ENCODE assay signal across 13 cellular contexts in genomic region chr12:69405466-69405865, GRCh38. TPM values are rescaled to one million over a fixed set of nuclear protein-coding genes. Genes with fewer than 3 reads are reported as not detected.
DNase-seq lines count a peak whose midpoint lies in the region; ATAC-seq, FAIRE-seq and TF ChIP-seq lines count a peak whose summit lies in the region.
"Had no signal": no experiment of that assay in that cellular context is flagged by ENCODE, and none has a peak within 500 bp of the region (broad histone marks: within the 10 kb centered on the region; RNA-seq: fewer than 3 reads in every experiment).

No MANE protein-coding gene starts in this region.

- TF ChIP-seq CTCF in Panc1 (IDR thresholded peaks at IDR 0.05), result no peak
- no peak for TF ChIP-seq CTCF in epithelial cell of proximal tubule (conservative IDR thresholded peaks at IDR 0.05; ENCODE audit: low read depth, low read length)
- TF ChIP-seq CTCF in sigmoid colon (IDR thresholded peaks at IDR 0.05), result no peak
- TF ChIP-seq CTCF in kidney (IDR thresholded peaks at IDR 0.05; ENCODE audit: borderline replicate concordance, extremely low read depth, insufficient read depth), result no peak

- H3K79me1 ChIP-seq in trophoblast cell (ENCODE audit: low read length), result peaks cover 11% of the 10 kb centered on the region

- no peak overlapping the region for H2BK12ac ChIP-seq in trophoblast cell (ENCODE audit: low read length)

- no peak for TF ChIP-seq EP300 in sigmoid colon (IDR thresholded peaks at IDR 0.05)

- CTCF ChIA-PET in Panc1 (lab: Charles Lee), result no interaction called here

- no peak overlapping the region for H3K4ac ChIP-seq in trophoblast cell (ENCODE audit: low read depth, low read length)

- H4K8ac ChIP-seq in trophoblast cell (ENCODE audit: low read depth, low read length), result no peak overlapping the region

- DNase-seq in Caki2 (ENCODE audit: low read depth) (peak; percentile 90), Panc1 (ENCODE audit: low read depth, low spot score) (peak; percentile 72), epithelial cell of proximal tubule (ENCODE audit: low read depth) (peak; percentile 70), trophoblast cell (peak; percentile 92 to 98), sigmoid colon (no peak), posterior cingulate gyrus (no peak), kidney (no peak)
- DNase-seq: NCI-H1694 had no signal

- WGBS in trophoblast cell (ENCODE audit: extremely low coverage, insufficient coverage, insufficient read length), result no CpG with 5 or more reads among the region's 6 CpGs
- WGBS in sigmoid colon, 2 donors, result 87 to 88% methylated on average over 6 of the region's 6 CpGs

- no peak overlapping the region for H2AFZ ChIP-seq in trophoblast cell (ENCODE audit: insufficient read depth, low read length, poor library complexity)

- no peak overlapping the region for H3K23ac ChIP-seq in trophoblast cell (ENCODE audit: low read length)

- H3K4me3 ChIP-seq in Panc1 (ENCODE audit: low read depth in 2 of 2, low read length in 2 of 2) (no peak overlapping the region), epithelial cell of proximal tubule (ENCODE audit: low read depth, low read length) (no peak overlapping the region), trophoblast cell (ENCODE audit: low read depth, low read length) (no peak overlapping the region), sigmoid colon (no peak overlapping the region), kidney (ENCODE audit: low read length in 2 of 2) (no peak overlapping the region)
- H3K4me3 ChIP-seq: esophagus muscularis mucosa, ovary had no signal

- 0 out of 2 replicates have a peak, but pooled peaks cover 8% of the 10 kb centered on the region for H3K4me1 ChIP-seq in Panc1 (ENCODE audit: control insufficient read depth, insufficient read depth, low read length)
- peaks cover 3 to 7% of the 10 kb centered on the region in 2 experiments for H3K4me1 ChIP-seq in trophoblast cell (ENCODE audit: control insufficient read depth in 1 of 2, insufficient read depth in 2 of 2, low read length in 2 of 2)
- peaks cover 0 to 6% (median 0%) of the 10 kb centered on the region in 4 donors for H3K4me1 ChIP-seq in sigmoid colon
- no peaks in the 10 kb centered on the region for H3K4me1 ChIP-seq in kidney (ENCODE audit: control insufficient read depth in 1 of 2, insufficient read depth in 1 of 2, low read depth in 1 of 2, low read length in 2 of 2)

- no peak overlapping the region for H2AK5ac ChIP-seq in trophoblast cell (ENCODE audit: low read length)

- FAIRE-seq in kidney (lab: Jason Lieb, UNC), result no peak
- FAIRE-seq: GM19239 had no signal

- in situ Hi-C loops in Caki2 (cut with HindIII; ENCODE audit: low pct_unique_long_range_greater_than_20kb, low sequenced_read_pairs), result no loop called here
- in situ Hi-C loops in Panc1 (cut with HindIII; ENCODE audit: low pct_unique_long_range_greater_than_20kb, low sequenced_read_pairs), result no loop called here

- H3K9me3 ChIP-seq in Panc1 (ENCODE audit: control insufficient read depth, insufficient read depth, low read depth, low read length) (no peaks in the 10 kb centered on the region), trophoblast cell (ENCODE audit: insufficient read depth, low read depth, low read length) (no peaks in the 10 kb centered on the region), sigmoid colon (no peaks in the 10 kb centered on the region), kidney (ENCODE audit: control insufficient read depth in 1 of 2, low read length in 2 of 2) (no peaks in the 10 kb centered on the region)
- H3K9me3 ChIP-seq: esophagus muscularis mucosa, ovary had no signal

- no peak overlapping the region for H3K18ac ChIP-seq in trophoblast cell (ENCODE audit: low read length)

- H3K27ac ChIP-seq in Panc1 (ENCODE audit: low read length) (no peak overlapping the region), trophoblast cell (ENCODE audit: low read depth, low read length) (peak overlapping the region; percentile 80), sigmoid colon (peak overlapping the region in 1 of 4 donors; percentile 12), kidney (ENCODE audit: low read depth in 2 of 2, low read length in 2 of 2) (no peak overlapping the region)
- H3K27ac ChIP-seq: esophagus muscularis mucosa, ovary had no signal

- H4K91ac ChIP-seq in trophoblast cell (ENCODE audit: low read depth, low read length), result no peak overlapping the region

- POLR2A ChIA-PET in Panc1 (lab: Charles Lee), result no interaction called here

- TF ChIP-seq POLR2A in sigmoid colon (IDR thresholded peaks at IDR 0.05), result no peak

- H3K27me3 ChIP-seq in Panc1 (ENCODE audit: control insufficient read depth, insufficient read depth, low read length), result no peaks in the 10 kb centered on the region
- H3K27me3 ChIP-seq in trophoblast cell (ENCODE audit: insufficient read depth, low read length), result no peaks in the 10 kb centered on the region
- H3K27me3 ChIP-seq in sigmoid colon, result no peaks in the 10 kb centered on the region
- H3K27me3 ChIP-seq: esophagus muscularis mucosa, ovary had no signal

- no TSS peak for BruUV-seq in Panc1 (replicated peaks; lab: Mats Ljungman, UMichigan)

- no peak overlapping the region for H3K14ac ChIP-seq in trophoblast cell (ENCODE audit: low read length)

- no peak overlapping the region for H3K9ac ChIP-seq in trophoblast cell (ENCODE audit: low read length)
- H3K9ac ChIP-seq in kidney (ENCODE audit: low read length in 2 of 2), result no peak overlapping the region

- no peak overlapping the region for H2BK120ac ChIP-seq in trophoblast cell (ENCODE audit: insufficient read depth, low read length, poor library complexity)

- intact Hi-C loops in Panc1 (cut with micrococcal nuclease; ENCODE audit: unreplicated experiment), result no loop called here
- intact Hi-C loops in sigmoid colon (cut with DNase I), result no loop called here
- intact Hi-C loops in posterior cingulate gyrus (cut with DNase I), result no loop called here
- intact Hi-C loops in kidney (cut with DNase I), result no loop called here

- H2BK5ac ChIP-seq in trophoblast cell (ENCODE audit: low read depth, low read length, poor library complexity), result no peak overlapping the region

- peak overlapping the region; percentile 32 for H3K4me2 ChIP-seq in trophoblast cell (ENCODE audit: low read length)

- no peaks in the 10 kb centered on the region for H3K36me3 ChIP-seq in Panc1 (ENCODE audit: control insufficient read depth, insufficient read depth, low read length)
- no peaks in the 10 kb centered on the region for H3K36me3 ChIP-seq in trophoblast cell (ENCODE audit: control insufficient read depth in 1 of 2, insufficient read depth in 2 of 2, low read length in 2 of 2)
- no peaks in the 10 kb centered on the region for H3K36me3 ChIP-seq in sigmoid colon
- no peaks in the 10 kb centered on the region for H3K36me3 ChIP-seq in kidney (ENCODE audit: control insufficient read depth in 1 of 2, insufficient read depth in 2 of 2, low read length in 2 of 2)
- H3K36me3 ChIP-seq: ovary had no signal

- H4K12ac ChIP-seq in trophoblast cell (ENCODE audit: low read depth, low read length), result no peak overlapping the region

- ATAC-seq in Panc1 (peak; percentile 99), HG02884 (IDR thresholded peaks at IDR 0.05; ENCODE audit: unreplicated experiment) (no peak)
- ATAC-seq: stimulated activated memory B cell treated with anti-CD40 and anti-IgM and Interleukin-4, amounts not matched to agents 10 μg/mL and 1 μg/mL and 100 μg/mL, for 72 hours had no signal

- H3K79me2 ChIP-seq in trophoblast cell (ENCODE audit: control insufficient read depth, insufficient read depth, low read length, poor library complexity), result no peaks in the 10 kb centered on the region

RNA-seq across cellular contexts. Expression of gene YEATS4, which starts 45.9 kb away (rescaled TPM):
- 99.7 and 114 TPM in 2 replicates for total RNA-seq in Caki2 (2014; rRNA removed; shearing (Covaris generic); ENCODE audit: low replicate concordance)
- total RNA-seq in Panc1 (2021; ENCODE audit: unreplicated experiment) (20.9 TPM), epithelial cell of proximal tubule (38.9 and 50.6 TPM in 2 replicates), sigmoid colon (10 to 100 TPM; 13.3 to 61.2 (median 29.7) TPM), kidney (14.5 TPM)
- polyA plus RNA-seq in Panc1 (2012; ENCODE audit: insufficient read length), result 9.8 TPM
- polyA plus RNA-seq in trophoblast cell (2013), result 13.2 and 13.5 TPM in 2 replicates
- polyA plus RNA-seq in sigmoid colon (10 to 100 TPM; 16.6 to 19.8 (median 18.9) TPM), kidney (ENCODE audit: insufficient read depth, low read depth, low replicate concordance) (15.6 TPM)

RNA-seq across cellular contexts. Expression of gene LYZ, which starts 57.3 kb away (rescaled TPM):
- not detected in 2 replicates for total RNA-seq in Caki2 (2014; rRNA removed; shearing (Covaris generic); ENCODE audit: low replicate concordance)
- 1.1 TPM for total RNA-seq in Panc1 (2021; ENCODE audit: unreplicated experiment)
- not detected for polyA plus RNA-seq in Panc1 (2012; ENCODE audit: insufficient read length)
- total RNA-seq in epithelial cell of proximal tubule, result not detected in 2 replicates
- 0.04 and 0.10 TPM in 2 replicates for polyA plus RNA-seq in trophoblast cell (2013)
- total RNA-seq in sigmoid colon, result 10 to 100 TPM; 28.0 to 70.6 (median 40.0) TPM
- 100 to 1,000 TPM; 108 to 652 (median 213) TPM for polyA plus RNA-seq in sigmoid colon
- 70.9 TPM for total RNA-seq in kidney
- 7.1 TPM for polyA plus RNA-seq in kidney (ENCODE audit: insufficient read depth, low read depth, low replicate concordance)

Comparison
In these comparisons a context has a peak if more than half of its experiments do, and no peak if none do; other contexts are left out.
1. DNase-seq: peak in Caki2 (single experiment), Panc1 (single experiment), epithelial cell of proximal tubule (single experiment) and trophoblast cell (2 of 2); none in sigmoid colon (single experiment), posterior cingulate gyrus (0 of 10) and kidney (single experiment).
2. RNA of gene LYZ, which starts 57.3 kb away (total RNA-seq): 70.9 TPM in kidney (single experiment) and 28.0 to 70.6 TPM in sigmoid colon; 1.1 TPM in Panc1 (single experiment), not detected in Caki2 and not detected in epithelial cell of proximal tubule; every median in the first group is over 10 times any median in the second.